Comparison of ENCODE assay signal across 25 cellular contexts in genomic region chr6:17096076-17096475, GRCh38. TPM values are rescaled to one million over a fixed set of nuclear protein-coding genes. Genes with fewer than 3 reads are reported as not detected.
DNase-seq lines count a peak whose midpoint lies in the region; ATAC-seq, FAIRE-seq and TF ChIP-seq lines count a peak whose summit lies in the region.
"Had no signal": no experiment of that assay in that cellular context is flagged by ENCODE, and none has a peak within 500 bp of the region (broad histone marks: within the 10 kb centered on the region; RNA-seq: fewer than 3 reads in every experiment).

No MANE protein-coding gene starts in this region.

- H2BK12ac ChIP-seq in H1 (ENCODE audit: low read depth, low read length): no peak overlapping the region

- no peak for TF ChIP-seq RAD21 in H1 (IDR thresholded peaks at IDR 0.05 in 1 of 2, conservative IDR thresholded peaks at IDR 0.05 in 1 of 2; ENCODE audit: low read depth in 2 of 2, low read length in 2 of 2)

- peak; percentile 33 for DNase-seq in AG08396 (ENCODE audit: low spot score)
- no peak for DNase-seq in H1 (ENCODE audit: low read depth in 1 of 2, low spot score in 2 of 2)
- DNase-seq in mesothelial cell of epicardium (ENCODE audit: low spot score in 2 of 2, unreplicated experiment in 2 of 2): no peak
- DNase-seq in upper lobe of right lung: no peak
- no peak for DNase-seq in activated CD8-positive, alpha-beta T cell treated with anti-CD3 and anti-CD28 coated beads, Interleukin-2, amount 10 ng/mL, durations not matched to agents 7 days and 5 days
- DNase-seq: activated CD4-positive, alpha-beta T cell treated with anti-CD3 and anti-CD28 coated beads for 48 hours; activated naive CD8-positive, alpha-beta T cell treated with anti-CD3 and anti-CD28 coated beads, Interleukin-2, amount 10 ng/mL, durations not matched to agents 7 days and 5 days; erythroblast; gastrocnemius medialis; left cardiac atrium; NCI-H146; NCI-H526 treated with DMSO at 0.1 percent for 48 hours; stimulated activated CD8-positive, alpha-beta memory T cell treated with anti-CD3 and anti-CD28 coated beads, Interleukin-4, amount 100 ng/mL, for 48 hours had no signal

- no peak for TF ChIP-seq EP300 in H1 (IDR thresholded peaks at IDR 0.05; ENCODE audit: borderline replicate concordance in 1 of 2, low read depth in 2 of 2, low read length in 2 of 2)

- no peak overlapping the region for H3K4ac ChIP-seq in H1 (replicated peaks; ENCODE audit: insufficient read length, low read depth, low read length)

- WGBS in H1 (ENCODE audit: extremely low coverage in 1 of 2, insufficient coverage in 1 of 2, insufficient read length in 1 of 2, insufficient replicate concordance in 2 of 2, low coverage in 1 of 2, low lambda C conversion rate in 2 of 2, missing lambda C conversion rate in 1 of 2), 2 experiments: 80% methylated on average over 6 of the region's 6 CpGs; no CpG with 5 or more reads in 1 of the 2 experiments

- CTCF ChIA-PET in H1 (lab: Charles Lee; ENCODE audit: partially characterized antibody): interaction anchor here (0.6 to 1.2 kb wide), 2 partner anchors 14 to 81 kb away, joined by 3 to 4 read pairs; no protein-coding TSS in a partner anchor
- CTCF ChIA-PET in activated CD8-positive, alpha-beta T cell treated with anti-CD3 and anti-CD28 coated beads, Interleukin-2, amount 10 ng/mL, durations not matched to agents 7 days and 5 days (lab: Charles Lee): no interaction called here

- no peaks in the 10 kb centered on the region for H3K23me2 ChIP-seq in H1 (ENCODE audit: low read depth, low read length)

- no peak overlapping the region for H2BK5ac ChIP-seq in H1 (ENCODE audit: low read depth, low read length)

- H3K4me3 ChIP-seq in H1 (ENCODE audit: extremely low read depth in 1 of 4, insufficient read depth in 2 of 4, low read depth in 3 of 4, low read length in 4 of 4) (no peak overlapping the region), upper lobe of right lung (no peak overlapping the region)
- H3K4me3 ChIP-seq: cardiac muscle cell, gastrocnemius medialis, K562 had no signal

- H3K4me3 Mint-ChIP-seq in mesothelial cell of epicardium: peak overlapping the region; percentile 29
- H3K4me3 Mint-ChIP-seq in activated CD8-positive, alpha-beta T cell treated with anti-CD3 and anti-CD28 coated beads, Interleukin-2, amount 10 ng/mL, durations not matched to agents 7 days and 5 days: no peak overlapping the region
- H3K4me3 Mint-ChIP-seq: activated naive CD8-positive, alpha-beta T cell treated with anti-CD3 and anti-CD28 coated beads, Interleukin-2, amount 10 ng/mL, durations not matched to agents 7 days and 5 days; CD14-positive monocyte; neural crest cell had no signal

- H3K4me1 ChIP-seq in H1 (replicated peaks in 1 of 4; ENCODE audit: control insufficient read depth in 3 of 4, insufficient read depth in 4 of 4, low read length in 3 of 4) (no peaks in the 10 kb centered on the region), upper lobe of right lung (no peaks in the 10 kb centered on the region)
- H3K4me1 ChIP-seq: gastrocnemius medialis had no signal

- H4K5ac ChIP-seq in H1 (ENCODE audit: insufficient read length, low read depth, low read length): no peak overlapping the region

- no peak for TF ChIP-seq POLR2A in H1 (IDR thresholded peaks at IDR 0.05; ENCODE audit: control extremely low read depth in 1 of 2, low read depth in 2 of 2, low read length in 2 of 2)

- no peaks in the 10 kb centered on the region for H3K36me3 Mint-ChIP-seq in mesothelial cell of epicardium
- H3K36me3 Mint-ChIP-seq in activated CD8-positive, alpha-beta T cell treated with anti-CD3 and anti-CD28 coated beads, Interleukin-2, amount 10 ng/mL, durations not matched to agents 7 days and 5 days (ENCODE audit: low read depth): no peaks in the 10 kb centered on the region
- H3K36me3 Mint-ChIP-seq: activated naive CD8-positive, alpha-beta T cell treated with anti-CD3 and anti-CD28 coated beads, Interleukin-2, amount 10 ng/mL, durations not matched to agents 7 days and 5 days; CD14-positive monocyte had no signal

- H4K91ac ChIP-seq in H1 (replicated peaks; ENCODE audit: insufficient read length, low read length): no peak overlapping the region

- TF ChIP-seq CTCF in VCaP (conservative IDR thresholded peaks at IDR 0.05): no peak
- TF ChIP-seq CTCF in H1 (IDR thresholded peaks at IDR 0.05; ENCODE audit: control extremely low read depth in 1 of 3, insufficient read depth in 1 of 3, low read depth in 1 of 3, low read length in 3 of 3): no peak
- no peak for TF ChIP-seq CTCF in mesothelial cell of epicardium (IDR thresholded peaks at IDR 0.05; ENCODE audit: unreplicated experiment)
- TF ChIP-seq CTCF in upper lobe of right lung (IDR thresholded peaks at IDR 0.05): no peak

- no peaks in the 10 kb centered on the region for H3K79me2 ChIP-seq in H1 (ENCODE audit: control insufficient read depth in 1 of 2, insufficient read depth in 2 of 2, low read length in 2 of 2)

- FAIRE-seq in H1 (lab: Jason Lieb, UNC): no peak
- FAIRE-seq: A204.1, G401.6, TTC549 had no signal

- peak overlapping the region; percentile 76 for H2AFZ ChIP-seq in H1 (ENCODE audit: low read length)

- no peak overlapping the region for H2AK5ac ChIP-seq in H1 (ENCODE audit: low read depth, low read length)

- H3K56ac ChIP-seq in H1 (replicated peaks; ENCODE audit: insufficient read length, low read depth, low read length): no peak overlapping the region

- peaks cover 14% of the 10 kb centered on the region for H3K4me1 Mint-ChIP-seq in mesothelial cell of epicardium
- no peaks in the 10 kb centered on the region for H3K4me1 Mint-ChIP-seq in activated CD8-positive, alpha-beta T cell treated with anti-CD3 and anti-CD28 coated beads, Interleukin-2, amount 10 ng/mL, durations not matched to agents 7 days and 5 days (ENCODE audit: low read depth)
- H3K4me1 Mint-ChIP-seq: activated naive CD8-positive, alpha-beta T cell treated with anti-CD3 and anti-CD28 coated beads, Interleukin-2, amount 10 ng/mL, durations not matched to agents 7 days and 5 days had no signal

- H3K23ac ChIP-seq in H1 (ENCODE audit: insufficient read length): no peak overlapping the region

- H3K27me3 Mint-ChIP-seq in mesothelial cell of epicardium (ENCODE audit: low read depth): peaks cover 9% of the 10 kb centered on the region
- peaks cover 20% of the 10 kb centered on the region for H3K27me3 Mint-ChIP-seq in activated CD8-positive, alpha-beta T cell treated with anti-CD3 and anti-CD28 coated beads, Interleukin-2, amount 10 ng/mL, durations not matched to agents 7 days and 5 days (ENCODE audit: low read depth)

- H3K79me1 ChIP-seq in H1 (ENCODE audit: low read depth, low read length): no peaks in the 10 kb centered on the region

- H3K9me3 Mint-ChIP-seq in mesothelial cell of epicardium: no peaks in the 10 kb centered on the region
- H3K9me3 Mint-ChIP-seq in activated CD8-positive, alpha-beta T cell treated with anti-CD3 and anti-CD28 coated beads, Interleukin-2, amount 10 ng/mL, durations not matched to agents 7 days and 5 days (ENCODE audit: insufficient read depth): no peaks in the 10 kb centered on the region
- H3K9me3 Mint-ChIP-seq: activated naive CD8-positive, alpha-beta T cell treated with anti-CD3 and anti-CD28 coated beads, Interleukin-2, amount 10 ng/mL, durations not matched to agents 7 days and 5 days; activated T-helper 2 cell treated with anti-CD3 and anti-CD28 coated beads, Interferon-gamma antibody, Interleukin-2, Interleukin-4, amounts not matched to agents 10 μg/mL and 5 μg/mL and 100 μg/mL, durations not matched to agents 14 hours and 24 hours and 36 hours; neural crest cell had no signal

- intact Hi-C loops in upper lobe of right lung (cut with DNase I): no loop called here

- no peak overlapping the region for H3K9ac ChIP-seq in H1 (replicated peaks in 1 of 4; ENCODE audit: extremely low read depth in 1 of 4, low read depth in 3 of 4, low read length in 3 of 4)

- no peaks in the 10 kb centered on the region for H3K36me3 ChIP-seq in H1 (ENCODE audit: control insufficient read depth in 2 of 4, insufficient read depth in 4 of 4, low read length in 3 of 4)
- no peaks in the 10 kb centered on the region for H3K36me3 ChIP-seq in upper lobe of right lung
- H3K36me3 ChIP-seq: cardiac muscle cell, gastrocnemius medialis had no signal

- POLR2A ChIA-PET in H1 (lab: Charles Lee; ENCODE audit: partially characterized antibody): no interaction called here
- POLR2A ChIA-PET in activated CD8-positive, alpha-beta T cell treated with anti-CD3 and anti-CD28 coated beads, Interleukin-2, amount 10 ng/mL, durations not matched to agents 7 days and 5 days (lab: Charles Lee): no interaction called here

- no peak overlapping the region for H4K8ac ChIP-seq in H1 (ENCODE audit: extremely low read depth, insufficient read depth, low read length)

- H3K18ac ChIP-seq in H1 (ENCODE audit: extremely low read depth, low read length): no peak overlapping the region

- H3K27ac Mint-ChIP-seq in mesothelial cell of epicardium: peak overlapping the region; percentile 86
- no peak overlapping the region for H3K27ac Mint-ChIP-seq in activated CD8-positive, alpha-beta T cell treated with anti-CD3 and anti-CD28 coated beads, Interleukin-2, amount 10 ng/mL, durations not matched to agents 7 days and 5 days
- H3K27ac Mint-ChIP-seq: activated naive CD8-positive, alpha-beta T cell treated with anti-CD3 and anti-CD28 coated beads, Interleukin-2, amount 10 ng/mL, durations not matched to agents 7 days and 5 days; activated T-helper 2 cell treated with anti-CD3 and anti-CD28 coated beads, Interferon-gamma antibody, Interleukin-2, Interleukin-4, amounts not matched to agents 10 μg/mL and 5 μg/mL and 100 μg/mL, durations not matched to agents 14 hours and 24 hours and 36 hours; CD14-positive monocyte had no signal

- no peak overlapping the region for H2BK120ac ChIP-seq in H1 (replicated peaks; ENCODE audit: low read depth, low read length)

- no peaks in the 10 kb centered on the region for H4K20me1 ChIP-seq in H1 (replicated peaks in 1 of 2; ENCODE audit: control insufficient read depth in 1 of 2, insufficient read depth in 2 of 2, low read length in 2 of 2)

- no peak overlapping the region for H3K4me2 ChIP-seq in H1 (ENCODE audit: insufficient read depth in 1 of 2, low read depth in 2 of 2, low read length in 2 of 2)

- H3K27me3 ChIP-seq in H1 (replicated peaks in 1 of 4; ENCODE audit: control insufficient read depth in 3 of 4, extremely low read depth in 1 of 4, insufficient read depth in 3 of 4, low read length in 3 of 4) (peaks cover 0 to 2% (median 0%) of the 10 kb centered on the region in 4 experiments; a peak in 3 of 7 replicates), upper lobe of right lung (no peaks in the 10 kb centered on the region)
- H3K27me3 ChIP-seq: gastrocnemius medialis had no signal

- no peak overlapping the region for H2BK20ac ChIP-seq in H1 (ENCODE audit: low read length)

- ATAC-seq in GM19324 (IDR thresholded peaks at IDR 0.05; ENCODE audit: low FRiP score, unreplicated experiment) (no peak), upper lobe of right lung (no peak), GM18870 (IDR thresholded peaks at IDR 0.05; ENCODE audit: unreplicated experiment) (no peak)
- no peak for ATAC-seq in activated CD8-positive, alpha-beta T cell treated with anti-CD3 and anti-CD28 coated beads, Interleukin-2, amount 10 ng/mL, durations not matched to agents 7 days and 5 days
- ATAC-seq: gastrocnemius medialis, K562, Right ventricle myocardium inferior had no signal

- H2BK15ac ChIP-seq in H1 (ENCODE audit: low read length): no peak overlapping the region

- H3K9me3 ChIP-seq in H1 (ENCODE audit: insufficient read depth in 2 of 2, low read depth in 1 of 2, low read length in 1 of 2): no peaks in the 10 kb centered on the region
- H3K9me3 ChIP-seq in upper lobe of right lung: no peaks in the 10 kb centered on the region
- H3K9me3 ChIP-seq: gastrocnemius medialis had no signal

- H3K27ac ChIP-seq in VCaP (peak overlapping the region; percentile 27; the same call in 1 of the 2 replicates), H1 (ENCODE audit: low read depth, low read length) (no peak overlapping the region), upper lobe of right lung (no peak overlapping the region)
- H3K27ac ChIP-seq: cardiac muscle cell, gastrocnemius medialis had no signal

- H3K14ac ChIP-seq in H1 (ENCODE audit: insufficient read length): no peak overlapping the region

RNA-seq across cellular contexts. Expression of gene STMND1, which starts 5.8 kb away (rescaled TPM):
- not detected in 2 replicates for total RNA-seq in H1 (2021; fragmentation: NEBNext Ultra II Directional; extraction: Animal tissue kit (Norgen Biotek cat#: 25700))
- not detected in 2 replicates for polyA plus RNA-seq in H1 (2011; rRNA removed)
- 0.05 TPM for polyA plus RNA-seq in H1 (2011; cell fraction: cytosol; rRNA removed)
- polyA plus RNA-seq in H1 (2011; cell fraction: nucleus; rRNA removed): not detected
- 0.13 TPM in 1 of 4 replicates, not detected in the others for polyA plus RNA-seq in H1 (2012, experiment 1 of 2)
- not detected for polyA plus RNA-seq in H1 (2012, experiment 2 of 2)
- polyA plus RNA-seq in H1 (2013, experiment 1 of 2): not detected
- not detected for polyA plus RNA-seq in H1 (2013, experiment 2 of 2)
- not detected in 2 replicates for polyA minus RNA-seq in H1 (2011; rRNA and poly(A)+ RNA removed)
- not detected for polyA minus RNA-seq in H1 (2011; cell fraction: cytosol; rRNA and poly(A)+ RNA removed)
- polyA minus RNA-seq in H1 (2011; cell fraction: nucleus; rRNA and poly(A)+ RNA removed): not detected
- 0.34 to 0.38 TPM in 2 of 3 replicates, not detected in the other for total RNA-seq in mesothelial cell of epicardium
- not detected for total RNA-seq in upper lobe of right lung
- not detected for total RNA-seq in activated CD8-positive, alpha-beta T cell treated with anti-CD3 and anti-CD28 coated beads, Interleukin-2, amount 10 ng/mL, durations not matched to agents 7 days and 5 days
- total RNA-seq: activated naive CD8-positive, alpha-beta T cell treated with anti-CD3 and anti-CD28 coated beads, Interleukin-2, amount 10 ng/mL, durations not matched to agents 7 days and 5 days; activated T-helper 2 cell treated with anti-CD3 and anti-CD28 coated beads, Interferon-gamma antibody, Interleukin-2, Interleukin-4, amounts not matched to agents 10 μg/mL and 5 μg/mL and 100 μg/mL, durations not matched to agents 14 hours and 24 hours and 36 hours; cardiac muscle cell; gastrocnemius medialis; K562; left cardiac atrium; neural crest cell; Right ventricle myocardium inferior had no signal
- polyA plus RNA-seq: cardiac muscle cell, CD14-positive monocyte, K562 had no signal
